ENCODE assay signal across 28 cellular contexts in the genomic region with DNA sequence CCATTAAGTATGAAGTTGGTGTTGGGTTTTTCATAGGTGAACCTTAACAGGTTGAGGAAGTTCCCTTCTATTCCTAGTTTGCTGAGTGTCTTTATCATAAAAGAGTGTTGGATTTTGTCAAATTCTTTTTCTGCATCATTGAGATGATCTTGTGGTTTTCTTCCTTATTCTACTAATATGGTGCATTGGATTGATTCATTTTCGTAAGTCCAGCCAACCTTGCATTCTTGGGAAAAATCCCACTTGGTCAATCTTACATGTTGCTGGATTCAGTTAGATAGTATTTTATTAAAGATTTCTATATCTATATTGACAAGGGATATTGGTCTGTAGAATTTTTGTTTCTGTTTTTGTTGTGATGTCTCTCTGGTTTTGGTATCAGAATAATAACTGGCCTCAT.
"Had no signal": no experiment of that assay in that cellular context is flagged by ENCODE, and none has a peak within 500 bp of the region (broad histone marks: within the 10 kb centered on the region; RNA-seq: fewer than 3 reads in every experiment).

No MANE protein-coding gene starts in this region.

- ATAC-seq: effector memory CD8-positive, alpha-beta T cell; esophagus mucosa; foreskin keratinocyte; gastrocnemius medialis; gastroesophageal sphincter; heart left ventricle; heart right ventricle had no signal

- H3K4me1 ChIP-seq: colonic mucosa, esophagus muscularis mucosa, esophagus squamous epithelium, foreskin keratinocyte, gastrocnemius medialis, gastroesophageal sphincter, heart left ventricle had no signal

- DNase-seq: colonic mucosa; cortex of kidney; dermis blood vessel endothelial cell; dorsolateral prefrontal cortex; effector CD4-positive, alpha-beta T cell; effector CD8-positive, alpha-beta T cell; effector memory CD4-positive, alpha-beta T cell; effector memory CD8-positive, alpha-beta T cell; endodermal cell; erythroblast; esophagus squamous epithelium; foreskin fibroblast; foreskin keratinocyte; foreskin melanocyte; gastrocnemius medialis; glutamatergic neuron; head of caudate nucleus; heart left ventricle; heart right ventricle had no signal

- H3K27ac ChIP-seq: colonic mucosa, coronary artery, dorsolateral prefrontal cortex, epithelial cell of prostate, esophagus muscularis mucosa, esophagus squamous epithelium, foreskin keratinocyte, gastrocnemius medialis, gastroesophageal sphincter, heart left ventricle, heart right ventricle had no signal

- H3K27me3 ChIP-seq: colonic mucosa, dorsolateral prefrontal cortex, esophagus muscularis mucosa, esophagus squamous epithelium, gastrocnemius medialis, gastroesophageal sphincter, heart left ventricle, heart right ventricle had no signal

- H3K36me3 ChIP-seq: colonic mucosa, esophagus muscularis mucosa, esophagus squamous epithelium, gastrocnemius medialis, gastroesophageal sphincter, heart left ventricle, heart right ventricle had no signal

- H3K9me3 ChIP-seq: colonic mucosa, esophagus squamous epithelium, gastrocnemius medialis had no signal

- FAIRE-seq: colon, endometrium, endothelial cell of umbilical vein, frontal cortex had no signal

- H3K4me3 ChIP-seq: colonic mucosa, coronary artery, dorsolateral prefrontal cortex, esophagus muscularis mucosa, esophagus squamous epithelium, gastrocnemius medialis, gastroesophageal sphincter, heart left ventricle, heart right ventricle had no signal
